8 cellular contexts compared by ENCODE assay signal in genomic region chr1:45206808-45207624, GRCh38. TPM values are rescaled to one million over a fixed set of nuclear protein-coding genes. Genes with fewer than 3 reads are reported as not detected.
DNase-seq lines count a peak whose midpoint lies in the region; ATAC-seq and TF ChIP-seq lines count a peak whose summit lies in the region.

No MANE protein-coding gene starts in this region.

- no peak for TF ChIP-seq CTCF in BE2C (IDR thresholded peaks at IDR 0.05; ENCODE audit: low read depth, low read length)
- TF ChIP-seq CTCF in coronary artery (IDR thresholded peaks at IDR 0.05): no peak
- TF ChIP-seq CTCF in nephron (IDR thresholded peaks at IDR 0.05; ENCODE audit: unreplicated experiment in 3 of 3): no peak

- no peaks in the 10 kb centered on the region for H3K36me3 Mint-ChIP-seq in nephron (ENCODE audit: low read depth)

- no peak overlapping the region for H3K27ac ChIP-seq in Karpas-422 (ENCODE audit: low read length)
- H3K27ac ChIP-seq in coronary artery: peak overlapping the region; percentile 79 to 92

- H3K27me3 ChIP-seq in BE2C: peaks cover 34% of the 10 kb centered on the region
- H3K27me3 ChIP-seq in Karpas-422 (ENCODE audit: low read length): no peaks in the 10 kb centered on the region

- H3K9me3 ChIP-seq in BE2C: no peaks in the 10 kb centered on the region
- no peaks in the 10 kb centered on the region for H3K9me3 ChIP-seq in Karpas-422 (ENCODE audit: low read length)

- peak overlapping the region; percentile 48 for H3K4me2 ChIP-seq in Karpas-422 (ENCODE audit: low read depth, low read length, poor library complexity, severe bottlenecking)

- H3K36me3 ChIP-seq in BE2C (no peaks in the 10 kb centered on the region), Karpas-422 (ENCODE audit: insufficient read depth, low read length) (no peaks in the 10 kb centered on the region)

- no peaks in the 10 kb centered on the region for H3K9me2 ChIP-seq in Karpas-422 (replicated peaks; ENCODE audit: insufficient read depth, low read length)

- H4K20me1 ChIP-seq in Karpas-422 (ENCODE audit: insufficient read depth, low read depth, low read length): no peaks in the 10 kb centered on the region

- peaks cover 63% of the 10 kb centered on the region for H3K27me3 Mint-ChIP-seq in nephron (ENCODE audit: low read depth)

- H3K4me1 Mint-ChIP-seq in nephron: peaks cover 19% of the 10 kb centered on the region

- ATAC-seq in HG03378 (IDR thresholded peaks at IDR 0.05; ENCODE audit: unreplicated experiment): no peak
- ATAC-seq in HG02623 (IDR thresholded peaks at IDR 0.05; ENCODE audit: unreplicated experiment): no peak

- no peaks in the 10 kb centered on the region for H3K79me2 ChIP-seq in Karpas-422 (ENCODE audit: low read length)

- DNase-seq in BE2C: no peak
- DNase-seq in Karpas-422: no peak
- no peak for DNase-seq in coronary artery (ENCODE audit: low spot score)
- DNase-seq in GF-D8 (lab: John Stamatoyannopoulos, UW): no peak
- no peak for DNase-seq in midbrain (lab: John Stamatoyannopoulos, UW)

- no peaks in the 10 kb centered on the region for H3K9me3 Mint-ChIP-seq in nephron

- H2AFZ ChIP-seq in Karpas-422 (ENCODE audit: low read length): no peak overlapping the region

- H3K9ac ChIP-seq in Karpas-422 (ENCODE audit: low read length): no peak overlapping the region

- peak overlapping the region; percentile 86 to 95 (median 93) for H3K4me3 Mint-ChIP-seq in nephron

- peak overlapping the region; percentile 75 to 96 (median 76) for H3K27ac Mint-ChIP-seq in nephron

- H3K4me1 ChIP-seq in BE2C: no peaks in the 10 kb centered on the region
- H3K4me1 ChIP-seq in Karpas-422 (ENCODE audit: low read length): peaks cover 2% of the 10 kb centered on the region; the same call in 1 of the 2 replicates

- peak overlapping the region; percentile 40 for H3K4me3 ChIP-seq in BE2C (ENCODE audit: low read depth, low read length)
- H3K4me3 ChIP-seq in Karpas-422 (ENCODE audit: low read length): peak overlapping the region; percentile 27; the same call in 1 of the 2 replicates
- peak overlapping the region; percentile 87 for H3K4me3 ChIP-seq in coronary artery

RNA-seq across cellular contexts. Expression of gene ZSWIM5, which starts 0.6 kb away (rescaled TPM):
- 0.25 TPM for polyA plus RNA-seq in BE2C (2012; ENCODE audit: insufficient read depth, insufficient read length, low read depth)
- total RNA-seq in Karpas-422 (2014; rRNA removed; shearing (Covaris generic); ENCODE audit: low replicate concordance): 0.04 TPM in 2 replicates

Comparison
In these comparisons a context has a peak if more than half of its experiments do, and no peak if none do; other contexts are left out.
1. H3K4me3 ChIP-seq: peak in every context shown above with its lines; median percentile 87 in coronary artery; 40 in BE2C; 27 in Karpas-422.